2 cellular contexts compared by ENCODE assay signal in the genomic region with DNA sequence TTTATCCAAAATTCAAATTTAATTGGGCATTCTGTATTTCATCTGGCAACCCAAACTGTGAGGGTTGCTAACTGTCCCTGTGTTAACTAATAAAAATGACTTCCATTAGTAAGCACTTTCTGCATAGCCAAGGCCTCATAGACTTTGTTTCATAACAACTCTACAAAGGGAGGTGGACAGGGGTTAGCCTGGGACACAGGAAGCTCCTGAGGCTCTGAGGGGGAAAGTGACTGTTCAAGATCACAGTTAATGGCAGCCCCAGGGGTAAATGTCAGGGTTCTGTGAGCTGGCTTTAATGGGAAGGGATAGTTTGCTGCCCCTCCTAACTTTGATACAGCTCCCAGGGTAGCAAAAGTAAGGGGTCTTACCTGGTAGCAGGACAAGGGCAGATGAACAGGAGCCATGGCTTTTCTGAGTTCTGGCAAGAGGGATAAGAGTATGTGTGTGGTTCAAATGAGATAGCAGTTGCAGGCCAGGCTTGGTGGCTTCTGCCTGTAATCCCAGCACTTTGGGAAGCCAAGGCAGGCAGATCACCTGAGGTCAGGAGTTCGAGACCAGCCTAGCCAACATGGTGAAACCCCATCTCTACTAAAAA.
TF ChIP-seq lines count a peak whose summit lies in the region.

No MANE protein-coding gene starts in this region.

TF ChIP-seq in SK-N-SH treated with all-trans-retinoic acid at 6 μM for 48 hours, 23 proteins besides CTCF, POLR2A, EP300 and RAD21 (continued from another document):
- TF ChIP-seq, protein P1, sequence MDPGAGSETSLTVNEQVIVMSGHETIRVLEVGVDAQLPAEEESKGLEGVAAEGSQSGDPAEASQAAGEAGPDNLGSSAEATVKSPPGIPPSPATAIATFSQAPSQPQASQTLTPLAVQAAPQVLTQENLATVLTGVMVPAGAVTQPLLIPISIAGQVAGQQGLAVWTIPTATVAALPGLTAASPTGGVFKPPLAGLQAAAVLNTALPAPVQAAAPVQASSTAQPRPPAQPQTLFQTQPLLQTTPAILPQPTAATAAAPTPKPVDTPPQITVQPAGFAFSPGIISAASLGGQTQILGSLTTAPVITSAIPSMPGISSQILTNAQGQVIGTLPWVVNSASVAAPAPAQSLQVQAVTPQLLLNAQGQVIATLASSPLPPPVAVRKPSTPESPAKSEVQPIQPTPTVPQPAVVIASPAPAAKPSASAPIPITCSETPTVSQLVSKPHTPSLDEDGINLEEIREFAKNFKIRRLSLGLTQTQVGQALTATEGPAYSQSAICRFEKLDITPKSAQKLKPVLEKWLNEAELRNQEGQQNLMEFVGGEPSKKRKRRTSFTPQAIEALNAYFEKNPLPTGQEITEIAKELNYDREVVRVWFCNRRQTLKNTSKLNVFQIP (CRISPR knock-in tag; IDR thresholded peaks at IDR 0.05; ENCODE audit: borderline replicate concordance, low read depth), result no peak
- TF ChIP-seq ZNF565 (CRISPR knock-in tag; conservative IDR thresholded peaks at IDR 0.05; ENCODE audit: low read depth) (no peak), ESRRG (CRISPR knock-in tag; IDR thresholded peaks at IDR 0.05) (no peak), ZFP3 (CRISPR knock-in tag; IDR thresholded peaks at IDR 0.05) (no peak), TOX (CRISPR knock-in tag; IDR thresholded peaks at IDR 0.05; ENCODE audit: borderline replicate concordance) (no peak), ARNTL (CRISPR knock-in tag; IDR thresholded peaks at IDR 0.05; ENCODE audit: borderline replicate concordance, low read depth) (no peak), SNAI2 (CRISPR knock-in tag; IDR thresholded peaks at IDR 0.05) (no peak)
- TF ChIP-seq, protein P2, sequence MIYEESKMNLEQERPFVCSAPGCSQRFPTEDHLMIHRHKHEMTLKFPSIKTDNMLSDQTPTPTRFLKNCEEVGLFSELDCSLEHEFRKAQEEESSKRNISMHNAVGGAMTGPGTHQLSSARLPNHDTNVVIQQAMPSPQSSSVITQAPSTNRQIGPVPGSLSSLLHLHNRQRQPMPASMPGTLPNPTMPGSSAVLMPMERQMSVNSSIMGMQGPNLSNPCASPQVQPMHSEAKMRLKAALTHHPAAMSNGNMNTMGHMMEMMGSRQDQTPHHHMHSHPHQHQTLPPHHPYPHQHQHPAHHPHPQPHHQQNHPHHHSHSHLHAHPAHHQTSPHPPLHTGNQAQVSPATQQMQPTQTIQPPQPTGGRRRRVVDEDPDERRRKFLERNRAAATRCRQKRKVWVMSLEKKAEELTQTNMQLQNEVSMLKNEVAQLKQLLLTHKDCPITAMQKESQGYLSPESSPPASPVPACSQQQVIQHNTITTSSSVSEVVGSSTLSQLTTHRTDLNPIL (CRISPR knock-in tag; IDR thresholded peaks at IDR 0.05; ENCODE audit: low read depth), result no peak

TF ChIP-seq in SK-N-SH, 30 proteins besides CTCF, POLR2A, EP300 and RAD21 (continued from another document):
- TF ChIP-seq, protein P3, sequence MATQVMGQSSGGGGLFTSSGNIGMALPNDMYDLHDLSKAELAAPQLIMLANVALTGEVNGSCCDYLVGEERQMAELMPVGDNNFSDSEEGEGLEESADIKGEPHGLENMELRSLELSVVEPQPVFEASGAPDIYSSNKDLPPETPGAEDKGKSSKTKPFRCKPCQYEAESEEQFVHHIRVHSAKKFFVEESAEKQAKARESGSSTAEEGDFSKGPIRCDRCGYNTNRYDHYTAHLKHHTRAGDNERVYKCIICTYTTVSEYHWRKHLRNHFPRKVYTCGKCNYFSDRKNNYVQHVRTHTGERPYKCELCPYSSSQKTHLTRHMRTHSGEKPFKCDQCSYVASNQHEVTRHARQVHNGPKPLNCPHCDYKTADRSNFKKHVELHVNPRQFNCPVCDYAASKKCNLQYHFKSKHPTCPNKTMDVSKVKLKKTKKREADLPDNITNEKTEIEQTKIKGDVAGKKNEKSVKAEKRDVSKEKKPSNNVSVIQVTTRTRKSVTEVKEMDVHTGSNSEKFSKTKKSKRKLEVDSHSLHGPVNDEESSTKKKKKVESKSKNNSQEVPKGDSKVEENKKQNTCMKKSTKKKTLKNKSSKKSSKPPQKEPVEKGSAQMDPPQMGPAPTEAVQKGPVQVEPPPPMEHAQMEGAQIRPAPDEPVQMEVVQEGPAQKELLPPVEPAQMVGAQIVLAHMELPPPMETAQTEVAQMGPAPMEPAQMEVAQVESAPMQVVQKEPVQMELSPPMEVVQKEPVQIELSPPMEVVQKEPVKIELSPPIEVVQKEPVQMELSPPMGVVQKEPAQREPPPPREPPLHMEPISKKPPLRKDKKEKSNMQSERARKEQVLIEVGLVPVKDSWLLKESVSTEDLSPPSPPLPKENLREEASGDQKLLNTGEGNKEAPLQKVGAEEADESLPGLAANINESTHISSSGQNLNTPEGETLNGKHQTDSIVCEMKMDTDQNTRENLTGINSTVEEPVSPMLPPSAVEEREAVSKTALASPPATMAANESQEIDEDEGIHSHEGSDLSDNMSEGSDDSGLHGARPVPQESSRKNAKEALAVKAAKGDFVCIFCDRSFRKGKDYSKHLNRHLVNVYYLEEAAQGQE (IDR thresholded peaks at IDR 0.05; ENCODE audit: low read depth, low read length), result no peak
- no peak for TF ChIP-seq YY1 (IDR thresholded peaks at IDR 0.05; ENCODE audit: low read depth)
